Comparison of ENCODE assay signal across 11 cellular contexts in genomic region chr9:124574944-124575343, GRCh38.
DNase-seq lines count a peak whose midpoint lies in the region; ATAC-seq and TF ChIP-seq lines count a peak whose summit lies in the region.
"Had no signal": no experiment of that assay in that cellular context is flagged by ENCODE, and none has a peak within 500 bp of the region (broad histone marks: within the 10 kb centered on the region; RNA-seq: fewer than 3 reads in every experiment).

No MANE protein-coding gene starts in this region.

- no peaks in the 10 kb centered on the region for H3K27me3 ChIP-seq in A673 (replicated peaks; ENCODE audit: insufficient read depth, low read depth, low read length, poor library complexity)
- H3K27me3 ChIP-seq in WERI-Rb-1 (ENCODE audit: insufficient read depth, low read depth, severe bottlenecking) = no peaks in the 10 kb centered on the region
- H3K27me3 ChIP-seq in hepatocyte = no peaks in the 10 kb centered on the region
- H3K27me3 ChIP-seq: gastrocnemius medialis, stomach had no signal

- no peak overlapping the region for H3K27ac ChIP-seq in A673 (ENCODE audit: low read depth, low read length, poor library complexity, severe bottlenecking)
- no peak overlapping the region for H3K27ac ChIP-seq in WERI-Rb-1
- H3K27ac ChIP-seq in hepatocyte = peak overlapping the region; percentile 58
- H3K27ac ChIP-seq: gastrocnemius medialis, stomach had no signal

- TF ChIP-seq CTCF in A673 (conservative IDR thresholded peaks at IDR 0.05; ENCODE audit: low read depth, low read length) = no peak
- no peak for TF ChIP-seq CTCF in WERI-Rb-1 (IDR thresholded peaks at IDR 0.05; ENCODE audit: low read depth, low read length)
- TF ChIP-seq CTCF in hepatocyte (IDR thresholded peaks at IDR 0.05; ENCODE audit: poor library complexity) = no peak

- DNase-seq in A673 (ENCODE audit: low spot score) (peak; percentile 28), H4 (ENCODE audit: low spot score) (peak; percentile 75), WERI-Rb-1 (peak; percentile 57), hepatocyte (ENCODE audit: low spot score) (peak; percentile 66)
- DNase-seq in stimulated activated CD4-positive, alpha-beta T cell treated with anti-CD3 and anti-CD28 coated beads, Interleukin-1b, Interleukin-23, amount 100 ng/mL, for 48 hours = no peak
- DNase-seq: gastrocnemius medialis, nucleus accumbens, stomach had no signal

- CTCF ChIA-PET in A673 (lab: Charles Lee) = interaction anchor here (1.5 kb wide), 1 partner anchor 42 kb away, joined by 4 read pairs; no protein-coding TSS in a partner anchor

- ATAC-seq in GM21619 (IDR thresholded peaks at IDR 0.05; ENCODE audit: unreplicated experiment) = no peak
- no peak for ATAC-seq in GM18907 (IDR thresholded peaks at IDR 0.05; ENCODE audit: unreplicated experiment)
- no peak for ATAC-seq in HG03097 (IDR thresholded peaks at IDR 0.05; ENCODE audit: low FRiP score, unreplicated experiment)
- ATAC-seq: gastrocnemius medialis had no signal

- no peaks in the 10 kb centered on the region for H4K20me1 ChIP-seq in hepatocyte (ENCODE audit: insufficient read depth, poor library complexity, severe bottlenecking)

- no TSS peak for BruUV-seq in A673 (replicated peaks; lab: Mats Ljungman, UMichigan)

- no peak overlapping the region for H2AFZ ChIP-seq in hepatocyte

- H3K79me2 ChIP-seq in hepatocyte = peaks cover 39% of the 10 kb centered on the region

- POLR2A ChIA-PET in A673 (lab: Charles Lee; ENCODE audit: low non-redundant PET) = interaction anchor here (0.7 kb wide), 1 partner anchor 82 kb away, joined by 3 read pairs; no protein-coding TSS in a partner anchor

- no peaks in the 10 kb centered on the region for H3K9me2 ChIP-seq in hepatocyte (replicated peaks; ENCODE audit: insufficient read depth)

- H3K36me3 ChIP-seq in A673 (ENCODE audit: insufficient read depth, low read length, poor library complexity, severe bottlenecking) (no peaks in the 10 kb centered on the region), WERI-Rb-1 (no peaks in the 10 kb centered on the region; the same call in 1 of the 2 replicates), hepatocyte (replicated peaks; ENCODE audit: insufficient read depth, low read depth) (no peaks in the 10 kb centered on the region)
- H3K36me3 ChIP-seq: gastrocnemius medialis, stomach had no signal

- no peaks in the 10 kb centered on the region for H3K9me3 ChIP-seq in A673 (ENCODE audit: low read depth, low read length, poor library complexity, severe bottlenecking)
- H3K9me3 ChIP-seq in WERI-Rb-1 (ENCODE audit: severe bottlenecking) = peaks cover 4% of the 10 kb centered on the region
- no peaks in the 10 kb centered on the region for H3K9me3 ChIP-seq in hepatocyte (ENCODE audit: low read depth)
- H3K9me3 ChIP-seq: gastrocnemius medialis, stomach had no signal

- H3K4me2 ChIP-seq in hepatocyte = no peak overlapping the region

- H3K4me1 ChIP-seq in A673 (ENCODE audit: insufficient read depth, low read length, poor library complexity, severe bottlenecking) (peaks cover 6% of the 10 kb centered on the region), hepatocyte (ENCODE audit: insufficient read depth) (no peaks in the 10 kb centered on the region)
- H3K4me1 ChIP-seq: gastrocnemius medialis, stomach had no signal

- intact Hi-C loops in A673 (cut with micrococcal nuclease; ENCODE audit: unreplicated experiment) = no loop called here

- H3K4me3 ChIP-seq in A673 (ENCODE audit: low read depth, low read length, poor library complexity, severe bottlenecking) (no peak overlapping the region), WERI-Rb-1 (ENCODE audit: low read depth, low read length) (no peak overlapping the region), hepatocyte (no peak overlapping the region)
- H3K4me3 ChIP-seq: gastrocnemius medialis, stomach had no signal

- 42% methylated on average over 5 of the region's 5 CpGs for WGBS in hepatocyte (ENCODE audit: low lambda C conversion rate, missing lambda C conversion rate)
